Comparison of ENCODE assay signal across 16 cellular contexts in genomic region chr2:234914371-234915154, GRCh38.
"Had no signal": no experiment of that assay in that cellular context is flagged by ENCODE, and none has a peak within 500 bp of the region (broad histone marks: within the 10 kb centered on the region; RNA-seq: fewer than 3 reads in every experiment).

No MANE protein-coding gene starts in this region.

- H3K27me3 ChIP-seq: adrenal gland, body of pancreas, testis, upper lobe of right lung had no signal

- ATAC-seq: body of pancreas; effector memory CD8-positive, alpha-beta T cell; stimulated activated naive CD8-positive, alpha-beta T cell treated with anti-CD3 and anti-CD28 coated beads, Interleukin-15, Interleukin-2, amounts not matched to agents 100 U/mL and 50 U/mL, for 24 hours; T-helper 17 cell; upper lobe of right lung; WTC11 had no signal

- H3K27ac ChIP-seq: adrenal gland, body of pancreas, parathyroid adenoma, skin epidermis, testis, upper lobe of right lung had no signal

- H3K27ac Mint-ChIP-seq: activated CD4-positive, alpha-beta memory T cell treated with anti-CD3 and anti-CD28 coated beads, Interleukin-2, amount 10 ng/mL, durations not matched to agents 7 days and 5 days; activated naive CD4-positive, alpha-beta T cell treated with anti-CD3 and anti-CD28 coated beads, Interleukin-2, amount 50 U/mL, for 24 hours; activated T-cell treated with anti-CD3 and anti-CD28 coated beads, Interleukin-2, amount 50 U/mL, for 24 hours; dendritic cell treated with granulocyte-macrophage colony-stimulating factor and Interleukin-4, amounts not matched to agents 40 ng/mL and 50 ng/mL, for 4 days; effector memory CD8-positive, alpha-beta T cell; T-helper 17 cell; WTC11 had no signal

- H3K4me1 Mint-ChIP-seq: activated CD4-positive, alpha-beta memory T cell treated with anti-CD3 and anti-CD28 coated beads, Interleukin-2, amount 10 ng/mL, durations not matched to agents 7 days and 5 days; activated naive CD4-positive, alpha-beta T cell treated with anti-CD3 and anti-CD28 coated beads, Interleukin-2, amount 50 U/mL, for 24 hours; T-helper 17 cell had no signal

- H3K4me3 ChIP-seq: adrenal gland, body of pancreas, skin epidermis, testis, upper lobe of right lung had no signal

- H3K36me3 ChIP-seq: adrenal gland, upper lobe of right lung had no signal

- H3K4me1 ChIP-seq: adrenal gland, parathyroid adenoma, upper lobe of right lung had no signal

- DNase-seq: activated CD4-positive, alpha-beta memory T cell treated with anti-CD3 and anti-CD28 coated beads, Interleukin-2, amount 10 ng/mL, durations not matched to agents 7 days and 5 days; activated CD4-positive, alpha-beta T cell treated with anti-CD3 and anti-CD28 coated beads for 4 hours; activated T-cell treated with anti-CD3 and anti-CD28 coated beads, Interleukin-2, amount 50 U/mL, for 24 hours; adrenal gland; body of pancreas; effector memory CD8-positive, alpha-beta T cell; foreskin melanocyte; stimulated activated naive CD8-positive, alpha-beta T cell treated with anti-CD3 and anti-CD28 coated beads, Interleukin-15, Interleukin-2, amounts not matched to agents 100 U/mL and 50 U/mL, for 24 hours; T-helper 17 cell; testis; upper lobe of right lung had no signal

- H3K4me3 Mint-ChIP-seq: activated CD4-positive, alpha-beta memory T cell treated with anti-CD3 and anti-CD28 coated beads, Interleukin-2, amount 10 ng/mL, durations not matched to agents 7 days and 5 days; activated naive CD4-positive, alpha-beta T cell treated with anti-CD3 and anti-CD28 coated beads, Interleukin-2, amount 50 U/mL, for 24 hours; activated T-cell treated with anti-CD3 and anti-CD28 coated beads, Interleukin-2, amount 50 U/mL, for 24 hours; dendritic cell treated with granulocyte-macrophage colony-stimulating factor and Interleukin-4, amounts not matched to agents 40 ng/mL and 50 ng/mL, for 4 days; effector memory CD8-positive, alpha-beta T cell; T-helper 17 cell; WTC11 had no signal

- H3K27me3 Mint-ChIP-seq: activated naive CD4-positive, alpha-beta T cell treated with anti-CD3 and anti-CD28 coated beads, Interleukin-2, amount 50 U/mL, for 24 hours; dendritic cell treated with granulocyte-macrophage colony-stimulating factor and Interleukin-4, amounts not matched to agents 40 ng/mL and 50 ng/mL, for 4 days had no signal

- H3K36me3 Mint-ChIP-seq: activated naive CD4-positive, alpha-beta T cell treated with anti-CD3 and anti-CD28 coated beads, Interleukin-2, amount 50 U/mL, for 24 hours; WTC11 had no signal

- H3K9me3 Mint-ChIP-seq: activated CD4-positive, alpha-beta memory T cell treated with anti-CD3 and anti-CD28 coated beads, Interleukin-2, amount 10 ng/mL, durations not matched to agents 7 days and 5 days; activated naive CD4-positive, alpha-beta T cell treated with anti-CD3 and anti-CD28 coated beads, Interleukin-2, amount 50 U/mL, for 24 hours; activated T-cell treated with anti-CD3 and anti-CD28 coated beads, Interleukin-2, amount 50 U/mL, for 24 hours; dendritic cell treated with granulocyte-macrophage colony-stimulating factor and Interleukin-4, amounts not matched to agents 40 ng/mL and 50 ng/mL, for 4 days; effector memory CD8-positive, alpha-beta T cell; WTC11 had no signal

- H3K9me3 ChIP-seq: adrenal gland, body of pancreas, testis, upper lobe of right lung had no signal
